3 cellular contexts compared by ENCODE assay signal in genomic region chrY:15594179-15594578, GRCh38.
TF ChIP-seq lines count a peak whose summit lies in the region.

No MANE protein-coding gene starts in this region.

TF ChIP-seq in GM23338, 12 proteins besides CTCF, POLR2A, EP300 and RAD21 (continues in another document):
- no peak for TF ChIP-seq POLR2AphosphoS5 (IDR thresholded peaks at IDR 0.05; ENCODE audit: low read depth)
- no peak for TF ChIP-seq CREB1 (CRISPR knock-in tag; IDR thresholded peaks at IDR 0.05; ENCODE audit: low read depth)
- no peak for TF ChIP-seq EZH2 (IDR thresholded peaks at IDR 0.05; ENCODE audit: low read depth, unreplicated experiment)
- TF ChIP-seq EZH2phosphoT487 (IDR thresholded peaks at IDR 0.05; ENCODE audit: unreplicated experiment), result no peak
- TF ChIP-seq ETS1 (IDR thresholded peaks at IDR 0.05), result no peak
- TF ChIP-seq NANOG (IDR thresholded peaks at IDR 0.05; ENCODE audit: borderline replicate concordance), result no peak
- no peak for TF ChIP-seq STAT1 (IDR thresholded peaks at IDR 0.05; ENCODE audit: unreplicated experiment)
- no peak for TF ChIP-seq JUNB (IDR thresholded peaks at IDR 0.05; ENCODE audit: unreplicated experiment)
- TF ChIP-seq REST (IDR thresholded peaks at IDR 0.05; ENCODE audit: unreplicated experiment), result no peak

TF ChIP-seq in H1, 55 proteins besides CTCF, POLR2A, EP300 and RAD21:
- TF ChIP-seq TAF1 (IDR thresholded peaks at IDR 0.05; ENCODE audit: low read depth, low read length) (no peak), CREB1 (IDR thresholded peaks at IDR 0.05) (no peak), CHD2 (IDR thresholded peaks at IDR 0.05; ENCODE audit: low read length) (no peak), SAP30 (IDR thresholded peaks at IDR 0.05; ENCODE audit: insufficient read depth, insufficient replicate concordance, low read length) (no peak), TBP (IDR thresholded peaks at IDR 0.05; ENCODE audit: low read depth, low read length) (no peak), POU5F1 (IDR thresholded peaks at IDR 0.05; ENCODE audit: low read depth, low read length) (no peak)
TF ChIP-seq in H1: peak in this region for 0.

TF ChIP-seq in SK-N-SH treated with all-trans-retinoic acid at 6 μM for 48 hours, 23 proteins besides CTCF, POLR2A, EP300 and RAD21:
- TF ChIP-seq POU6F1 (CRISPR knock-in tag; IDR thresholded peaks at IDR 0.05; ENCODE audit: borderline replicate concordance, low read depth), result no peak
- no peak for TF ChIP-seq ZC3H10 (CRISPR knock-in tag; IDR thresholded peaks at IDR 0.05)
- TF ChIP-seq TOX (CRISPR knock-in tag; IDR thresholded peaks at IDR 0.05; ENCODE audit: borderline replicate concordance), result no peak
- no peak for TF ChIP-seq RARB (CRISPR knock-in tag; IDR thresholded peaks at IDR 0.05)
- TF ChIP-seq ZNF565 (CRISPR knock-in tag; conservative IDR thresholded peaks at IDR 0.05; ENCODE audit: low read depth), result no peak
- no peak for TF ChIP-seq PPARA (CRISPR knock-in tag; IDR thresholded peaks at IDR 0.05; ENCODE audit: borderline replicate concordance)
- no peak for TF ChIP-seq CSRNP3 (CRISPR knock-in tag; IDR thresholded peaks at IDR 0.05)
- no peak for TF ChIP-seq ZFP30 (CRISPR knock-in tag; IDR thresholded peaks at IDR 0.05)
- no peak for TF ChIP-seq PATZ1 (CRISPR knock-in tag; IDR thresholded peaks at IDR 0.05; ENCODE audit: borderline replicate concordance)
- TF ChIP-seq ESRRG (CRISPR knock-in tag; IDR thresholded peaks at IDR 0.05), result no peak
- no peak for TF ChIP-seq TCF4 (CRISPR knock-in tag; IDR thresholded peaks at IDR 0.05; ENCODE audit: borderline replicate concordance)
- TF ChIP-seq TSHZ2 (CRISPR knock-in tag; IDR thresholded peaks at IDR 0.05), result no peak
- no peak for TF ChIP-seq ZFP3 (CRISPR knock-in tag; IDR thresholded peaks at IDR 0.05)
- no peak for TF ChIP-seq ZNF8 (CRISPR knock-in tag; IDR thresholded peaks at IDR 0.05)
- no peak for TF ChIP-seq OSR1 (CRISPR knock-in tag; IDR thresholded peaks at IDR 0.05)
- no peak for TF ChIP-seq CSDC2 (CRISPR knock-in tag; IDR thresholded peaks at IDR 0.05)
- TF ChIP-seq SNAI2 (CRISPR knock-in tag; IDR thresholded peaks at IDR 0.05), result no peak
- TF ChIP-seq CREB5 (CRISPR knock-in tag; IDR thresholded peaks at IDR 0.05; ENCODE audit: low read depth), result no peak
